19 cellular contexts compared by ENCODE assay signal in genomic region chr11:35802221-35802620, GRCh38.
"Had no signal": no experiment of that assay in that cellular context is flagged by ENCODE, and none has a peak within 500 bp of the region (broad histone marks: within the 10 kb centered on the region; RNA-seq: fewer than 3 reads in every experiment).

No MANE protein-coding gene starts in this region.

- H3K27ac ChIP-seq: coronary artery, esophagus muscularis mucosa, gastroesophageal sphincter, left ventricle myocardium inferior, lower lobe of right lung, neutrophil, spleen, tibial nerve had no signal

- H3K27ac Mint-ChIP-seq: stimulated activated memory B cell treated with anti-CD40 and anti-IgM and Interleukin-4, amounts not matched to agents 10 μg/mL and 1 μg/mL and 100 μg/mL, for 72 hours; stimulated activated naive CD8-positive, alpha-beta T cell treated with anti-CD3 and anti-CD28 coated beads, Interleukin-15, Interleukin-2, amounts not matched to agents 100 ng/mL and 50 ng/mL, for 24 hours had no signal

- H3K27me3 ChIP-seq: esophagus muscularis mucosa, gastroesophageal sphincter, neutrophil, spleen, tibial nerve had no signal

- H3K9me3 Mint-ChIP-seq: stimulated activated memory B cell treated with anti-CD40 and anti-IgM and Interleukin-4, amounts not matched to agents 10 μg/mL and 1 μg/mL and 100 μg/mL, for 72 hours had no signal

- H3K9me3 ChIP-seq: esophagus muscularis mucosa, gastroesophageal sphincter, left ventricle myocardium inferior, lower lobe of right lung, neutrophil, spleen, tibial nerve had no signal

- DNase-seq: effector CD8-positive, alpha-beta T cell; glutamatergic neuron; islet precursor cell; left ventricle myocardium inferior; lower lobe of right lung; naive B cell; posterior cingulate gyrus; spleen; stimulated activated CD4-positive, alpha-beta T cell treated with anti-CD3 and anti-CD28 coated beads, Interleukin-15, amount 100 ng/mL, for 24 hours; stimulated activated CD4-positive, alpha-beta T cell treated with anti-CD3 and anti-CD28 coated beads, Interleukin-1b, Interleukin-23, amount 100 ng/mL, for 48 hours; stimulated activated CD4-positive, alpha-beta T cell treated with anti-CD3 and anti-CD28 coated beads, Interleukin-4, amount 100 ng/mL, for 24 hours had no signal

- H3K27me3 Mint-ChIP-seq: naive B cell; stimulated activated memory B cell treated with anti-CD40 and anti-IgM and Interleukin-4, amounts not matched to agents 10 μg/mL and 1 μg/mL and 100 μg/mL, for 72 hours; stimulated activated naive CD8-positive, alpha-beta T cell treated with anti-CD3 and anti-CD28 coated beads, Interleukin-15, Interleukin-2, amounts not matched to agents 100 ng/mL and 50 ng/mL, for 24 hours had no signal

- H3K4me3 Mint-ChIP-seq: naive B cell; stimulated activated memory B cell treated with anti-CD40 and anti-IgM and Interleukin-4, amounts not matched to agents 10 μg/mL and 1 μg/mL and 100 μg/mL, for 72 hours; stimulated activated naive CD8-positive, alpha-beta T cell treated with anti-CD3 and anti-CD28 coated beads, Interleukin-15, Interleukin-2, amounts not matched to agents 100 ng/mL and 50 ng/mL, for 24 hours had no signal

- H3K36me3 ChIP-seq: neutrophil had no signal

- H3K4me3 ChIP-seq: coronary artery, esophagus muscularis mucosa, gastroesophageal sphincter, left ventricle myocardium inferior, lower lobe of right lung, spleen, tibial nerve had no signal

- ATAC-seq: gastroesophageal sphincter; sciatic nerve; stimulated activated memory B cell treated with anti-CD40 and anti-IgM and Interleukin-4, amounts not matched to agents 10 μg/mL and 1 μg/mL and 100 μg/mL, for 72 hours had no signal
